In the genomic region with DNA sequence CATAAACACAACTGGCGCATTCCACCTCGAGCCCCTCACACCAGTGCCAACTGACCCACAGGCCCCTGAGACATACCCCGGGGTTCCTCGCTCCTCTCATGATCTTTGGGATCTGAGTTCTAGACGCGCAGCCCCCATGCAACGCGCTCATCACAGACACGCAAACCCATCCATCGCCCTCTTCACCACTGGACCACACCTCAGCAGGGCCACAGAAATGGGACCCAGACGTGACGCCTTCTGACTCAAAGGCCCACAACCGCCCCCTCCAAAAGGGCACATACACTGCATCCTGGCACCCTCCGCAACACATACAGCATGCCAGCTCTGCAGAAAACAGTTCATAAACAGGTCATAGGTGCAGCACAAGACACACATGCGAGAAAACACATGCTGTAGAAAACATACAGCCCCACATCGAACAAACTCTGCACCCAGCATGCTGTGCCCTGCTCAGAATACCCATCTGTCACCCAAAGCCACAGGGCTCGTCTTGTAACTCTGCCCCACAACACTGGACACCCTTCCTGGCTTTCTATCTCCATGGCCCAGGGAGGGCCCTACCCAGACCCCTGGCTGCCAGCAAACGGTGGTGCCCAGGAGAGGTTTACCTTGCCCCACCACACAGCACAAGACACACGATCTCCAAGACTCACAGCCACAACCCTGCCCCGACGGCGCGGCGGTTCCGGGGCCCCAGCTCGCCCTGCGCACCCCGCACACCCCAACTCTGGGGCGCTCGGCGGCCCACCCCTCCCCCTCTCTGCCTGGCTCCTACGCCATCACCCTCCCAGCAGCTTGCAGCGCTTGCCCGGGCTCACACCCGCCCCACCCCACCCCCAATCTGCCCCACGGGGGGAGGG, we compare ENCODE assay signal across 8 cellular contexts. TPM values are rescaled to one million over a fixed set of nuclear protein-coding genes. Genes with fewer than 3 reads are reported as not detected.
DNase-seq lines count a peak whose midpoint lies in the region; ATAC-seq and TF ChIP-seq lines count a peak whose summit lies in the region.

No MANE protein-coding gene starts in this region.

- peak; percentile 58 for ATAC-seq in effector memory CD8-positive, alpha-beta T cell (replicated peaks)
- ATAC-seq in memory B cell (ENCODE audit: low read depth), result peak; percentile 51
- ATAC-seq in GM19467 (IDR thresholded peaks at IDR 0.05; ENCODE audit: unreplicated experiment), result no peak

- DNase-seq in LHCN-M2 (ENCODE audit: low read depth) (peak; percentile 46), memory B cell (ENCODE audit: low spot score in 2 of 2) (peak; percentile 59 to 62), NCI-H510A treated with DMSO at 0.1 percent for 48 hours (lab: John Stamatoyannopoulos, UW) (no peak)
- DNase-seq in activated CD8-positive, alpha-beta memory T cell treated with anti-CD3 and anti-CD28 coated beads for 1 hour (ENCODE audit: extremely low read depth in 1 of 2, low read depth in 1 of 2), result peak; percentile 51
- DNase-seq in effector memory CD8-positive, alpha-beta T cell, result peak; percentile 73 to 77 (median 75)
- DNase-seq in stimulated activated CD8-positive, alpha-beta memory T cell treated with anti-CD3 and anti-CD28 coated beads, Interleukin-4, amount 100 ng/mL, for 48 hours, result peak; percentile 71

- H3K4me3 Mint-ChIP-seq in effector memory CD8-positive, alpha-beta T cell, result peak overlapping the region; percentile 88 to 91
- peak overlapping the region; percentile 91 for H3K4me3 Mint-ChIP-seq in memory B cell

- H3K4me1 Mint-ChIP-seq in effector memory CD8-positive, alpha-beta T cell (ENCODE audit: low read depth in 2 of 2), result peaks cover 57 to 59% of the 10 kb centered on the region in 2 donors
- H3K4me1 Mint-ChIP-seq in memory B cell, result peaks cover 55% of the 10 kb centered on the region

- no peak for TF ChIP-seq CTCF in C4-2B (conservative IDR thresholded peaks at IDR 0.05)

- peaks cover 44% of the 10 kb centered on the region for H3K36me3 Mint-ChIP-seq in effector memory CD8-positive, alpha-beta T cell (ENCODE audit: insufficient read depth)
- H3K36me3 Mint-ChIP-seq in memory B cell, result no peaks in the 10 kb centered on the region

- H3K27ac ChIP-seq in C4-2B, result peak overlapping the region; percentile 80

- H3K27ac Mint-ChIP-seq in effector memory CD8-positive, alpha-beta T cell, result peak overlapping the region; percentile 91 to 94
- peak overlapping the region; percentile 93 for H3K27ac Mint-ChIP-seq in memory B cell

- H3K9me3 Mint-ChIP-seq in effector memory CD8-positive, alpha-beta T cell, result no peaks in the 10 kb centered on the region
- no peaks in the 10 kb centered on the region for H3K9me3 Mint-ChIP-seq in memory B cell

- H3K27me3 Mint-ChIP-seq in effector memory CD8-positive, alpha-beta T cell, result no peaks in the 10 kb centered on the region
- H3K27me3 Mint-ChIP-seq in memory B cell, result no peaks in the 10 kb centered on the region

RNA-seq across cellular contexts. Expression of gene ZBTB4, which starts 0.9 kb away (rescaled TPM):
- 25.3 and 27.8 TPM in 2 replicates for total RNA-seq in LHCN-M2 (2014; rRNA removed)
- 34.7 TPM for polyA plus RNA-seq in LHCN-M2 (2012)

RNA-seq across cellular contexts. Expression of gene SLC35G6, which starts 2.7 kb away (rescaled TPM):
- total RNA-seq in LHCN-M2 (2014; rRNA removed), result not detected in 2 replicates
- 0.07 TPM for polyA plus RNA-seq in LHCN-M2 (2012)

RNA-seq across cellular contexts. Expression of gene POLR2A, which starts 5.7 kb away (rescaled TPM):
- 63.7 and 81.4 TPM in 2 replicates for total RNA-seq in LHCN-M2 (2014; rRNA removed)
- 71.1 TPM for polyA plus RNA-seq in LHCN-M2 (2012)

RNA-seq across cellular contexts. Expression of gene CHRNB1, which starts 33.6 kb away (rescaled TPM):
- total RNA-seq in LHCN-M2 (2014; rRNA removed), result 51.9 and 60.3 TPM in 2 replicates
- 58.8 TPM for polyA plus RNA-seq in LHCN-M2 (2012)

RNA-seq across cellular contexts. Expression of gene FGF11, which starts 39.2 kb away (rescaled TPM):
- total RNA-seq in LHCN-M2 (2014; rRNA removed), result 23.4 and 23.8 TPM in 2 replicates
- 34.0 TPM for polyA plus RNA-seq in LHCN-M2 (2012)
